ENCODE assay signal across 8 cellular contexts in genomic region chr18:24014986-24015896, GRCh38. TPM values are rescaled to one million over a fixed set of nuclear protein-coding genes. Genes with fewer than 3 reads are reported as not detected.
DNase-seq lines count a peak whose midpoint lies in the region; ATAC-seq, FAIRE-seq and TF ChIP-seq lines count a peak whose summit lies in the region.

No MANE protein-coding gene starts in this region.

- H3K36me3 ChIP-seq in WERI-Rb-1, result 0 out of 2 replicates have a peak, but pooled peaks cover 3% of the 10 kb centered on the region
- H3K36me3 ChIP-seq in small intestine (ENCODE audit: control insufficient read depth in 2 of 2, insufficient read depth in 2 of 2, low read length in 2 of 2), result no peaks in the 10 kb centered on the region

- H3K27ac ChIP-seq in WERI-Rb-1 (peak overlapping the region; percentile 62), small intestine (ENCODE audit: low read depth in 1 of 2, low read length in 1 of 2) (peak overlapping the region; percentile 71 to 87)

- H3K27me3 ChIP-seq in WERI-Rb-1 (ENCODE audit: insufficient read depth, low read depth, severe bottlenecking), result no peaks in the 10 kb centered on the region
- H3K27me3 ChIP-seq in small intestine (ENCODE audit: control insufficient read depth in 2 of 2, insufficient read depth in 2 of 2, low read length in 2 of 2), result no peaks in the 10 kb centered on the region

- TF ChIP-seq CTCF in LNCaP clone FGC (IDR thresholded peaks at IDR 0.05; ENCODE audit: control insufficient read depth, extremely low read depth, insufficient read depth) (no peak), WERI-Rb-1 (IDR thresholded peaks at IDR 0.05; ENCODE audit: low read depth, low read length) (no peak)

- no peaks in the 10 kb centered on the region for H3K9me3 ChIP-seq in WERI-Rb-1 (ENCODE audit: severe bottlenecking)
- H3K9me3 ChIP-seq in small intestine (ENCODE audit: control insufficient read depth, low read depth), result no peaks in the 10 kb centered on the region

- peak overlapping the region; percentile 78 for H3K4me3 ChIP-seq in LNCaP clone FGC (ENCODE audit: low read depth, low read length)
- peak overlapping the region; percentile 76 for H3K4me3 ChIP-seq in WERI-Rb-1 (ENCODE audit: low read depth, low read length)
- H3K4me3 ChIP-seq in small intestine (ENCODE audit: low read depth in 1 of 2, low read length in 2 of 2), result peak overlapping the region; percentile 65 to 71

- peaks cover 0 to 3% of the 10 kb centered on the region in 2 donors for H3K4me1 ChIP-seq in small intestine (ENCODE audit: control insufficient read depth in 2 of 2, insufficient read depth in 1 of 2, low read depth in 1 of 2, low read length in 1 of 2)

- ATAC-seq in HG02970 (IDR thresholded peaks at IDR 0.05; ENCODE audit: low FRiP score, unreplicated experiment), result no peak

- WGBS in small intestine, 3 donors, result 1 to 2% (median 1%) methylated on average over 42 to 55 of the region's 55 CpGs

- no peak for FAIRE-seq in small intestine (lab: Jason Lieb, UNC)

- DNase-seq in ELR (ENCODE audit: low read depth) (peak; percentile 71), LNCaP clone FGC (ENCODE audit: low read depth) (no peak), WERI-Rb-1 (peak; percentile 36), cerebellar cortex (ENCODE audit: low spot score) (peak; percentile 36), iris pigment epithelial cell (ENCODE audit: low read depth) (peak; percentile 80), small intestine (peak; percentile 46), hippocampal formation (lab: John Stamatoyannopoulos, UW) (no peak)

RNA-seq across cellular contexts. Expression of gene TTC39C, which starts 0.7 kb away (rescaled TPM):
- polyA plus RNA-seq in small intestine, result 10 to 100 TPM in 1 of 3 donors, 1 to 10 TPM in 2; 4.9 to 10.3 (median 6.9) TPM

Comparison
In these comparisons a context has a peak if more than half of its experiments do, and no peak if none do; other contexts are left out.
1. DNase-seq: peak in ELR (single experiment), WERI-Rb-1 (single experiment), cerebellar cortex (single experiment), iris pigment epithelial cell (single experiment) and small intestine (single experiment); none in LNCaP clone FGC (single experiment) and hippocampal formation (0 of 2).
2. Peak in every context shown above with its lines, with median percentiles within 50 percentile points of each other: H3K4me3 ChIP-seq.